21 cellular contexts compared by ENCODE assay signal in genomic region chr2:156897548-156897947, GRCh38.
DNase-seq lines count a peak whose midpoint lies in the region; ATAC-seq, FAIRE-seq and TF ChIP-seq lines count a peak whose summit lies in the region.
"Had no signal": no experiment of that assay in that cellular context is flagged by ENCODE, and none has a peak within 500 bp of the region (broad histone marks: within the 10 kb centered on the region; RNA-seq: fewer than 3 reads in every experiment).

No MANE protein-coding gene starts in this region.

- no peak overlapping the region for H3K4me3 Mint-ChIP-seq in stimulated activated naive CD8-positive, alpha-beta T cell treated with anti-CD3 and anti-CD28 coated beads, Interleukin-15, amount 100 ng/mL, for 72 hours
- H3K4me3 Mint-ChIP-seq: B cell; CD4-positive, CD25-positive, alpha-beta regulatory T cell; CD8-positive, alpha-beta T cell had no signal

- H3K27me3 ChIP-seq in HepG2 (ENCODE audit: control insufficient read depth in 1 of 2, insufficient read depth in 2 of 2, low read length in 2 of 2), result peaks cover 0 to 3% of the 10 kb centered on the region in 2 experiments; a peak in 1 of 5 replicates
- no peaks in the 10 kb centered on the region for H3K27me3 ChIP-seq in right lobe of liver
- no peaks in the 10 kb centered on the region for H3K27me3 ChIP-seq in IMR-90 (ENCODE audit: control insufficient read depth, insufficient read depth, low read length)
- H3K27me3 ChIP-seq in K562 (ENCODE audit: control insufficient read depth in 2 of 2, insufficient read depth in 2 of 2, low read length in 2 of 2), result no peaks in the 10 kb centered on the region

- H3K79me1 ChIP-seq in IMR-90 (ENCODE audit: low read depth in 1 of 2, low read length in 2 of 2), result no peaks in the 10 kb centered on the region

- H2AK5ac ChIP-seq in IMR-90 (ENCODE audit: low read depth, low read length), result no peak overlapping the region

- H2BK15ac ChIP-seq in IMR-90 (ENCODE audit: low read depth, low read length), result no peak overlapping the region

- H3K79me2 ChIP-seq in HepG2 (ENCODE audit: insufficient read depth, low read length) (no peaks in the 10 kb centered on the region), K562 (ENCODE audit: control insufficient read depth, insufficient read depth, low read length) (no peaks in the 10 kb centered on the region)

- H2AK9ac ChIP-seq in IMR-90 (replicated peaks; ENCODE audit: low read depth, low read length, poor library complexity), result no peak overlapping the region

- H2AFZ ChIP-seq in HepG2 (ENCODE audit: low read length), result no peak overlapping the region
- no peak overlapping the region for H2AFZ ChIP-seq in IMR-90 (replicated peaks; ENCODE audit: low read length, poor library complexity)
- H2AFZ ChIP-seq in K562 (ENCODE audit: low read depth, low read length), result no peak overlapping the region

- no peak overlapping the region for H3K4ac ChIP-seq in IMR-90 (ENCODE audit: low read depth, low read length)

- H3K4me1 Mint-ChIP-seq in stimulated activated naive CD8-positive, alpha-beta T cell treated with anti-CD3 and anti-CD28 coated beads, Interleukin-15, amount 100 ng/mL, for 72 hours, result peaks cover 23% of the 10 kb centered on the region
- H3K4me1 Mint-ChIP-seq: B cell had no signal

- H3K4me1 ChIP-seq in HepG2 (ENCODE audit: insufficient read depth, low read length), result 0 out of 2 replicates have a peak, but pooled peaks cover 4% of the 10 kb centered on the region
- H3K4me1 ChIP-seq in right lobe of liver, result peaks cover 0 to 9% (median 1%) of the 10 kb centered on the region in 4 donors
- H3K4me1 ChIP-seq in IMR-90 (ENCODE audit: control insufficient read depth, insufficient read depth, low read length), result no peaks in the 10 kb centered on the region; the same call in 1 of the 2 replicates
- no peaks in the 10 kb centered on the region for H3K4me1 ChIP-seq in K562 (replicated peaks in 1 of 2; ENCODE audit: control insufficient read depth in 2 of 2, insufficient read depth in 2 of 2, low read length in 2 of 2)
- H3K4me1 ChIP-seq: Caco-2 had no signal

- FAIRE-seq in HepG2 (lab: Jason Lieb, UNC) (no peak), K562 (lab: Jason Lieb, UNC) (no peak)
- FAIRE-seq: A204.1, GM12878, H54 had no signal

- POLR2A ChIA-PET in HepG2 (lab: Yijun Ruan, JAX) (no interaction called here), IMR-90 (lab: Charles Lee; ENCODE audit: unreplicated experiment) (no interaction called here), K562 (lab: Yijun Ruan, JAX) (no interaction called here)

- H3K9me3 ChIP-seq in HepG2 (ENCODE audit: low read length) (no peaks in the 10 kb centered on the region), right lobe of liver (no peaks in the 10 kb centered on the region), IMR-90 (ENCODE audit: control insufficient read depth, insufficient read depth, low read length) (no peaks in the 10 kb centered on the region), K562 (replicated peaks; ENCODE audit: control insufficient read depth, insufficient read depth, low read depth, low read length) (no peaks in the 10 kb centered on the region)
- H3K9me3 ChIP-seq: Caco-2, HAP-1 had no signal

- H3K9me1 ChIP-seq in IMR-90 (ENCODE audit: insufficient read depth, low read length), result no peaks in the 10 kb centered on the region
- no peaks in the 10 kb centered on the region for H3K9me1 ChIP-seq in K562 (ENCODE audit: control insufficient read depth, insufficient read depth, low read length)

- H3K36me3 ChIP-seq in HepG2 (replicated peaks in 1 of 2; ENCODE audit: control insufficient read depth in 1 of 2, insufficient read depth in 2 of 2, low read length in 2 of 2), result no peaks in the 10 kb centered on the region
- no peaks in the 10 kb centered on the region for H3K36me3 ChIP-seq in right lobe of liver
- no peaks in the 10 kb centered on the region for H3K36me3 ChIP-seq in IMR-90 (ENCODE audit: control insufficient read depth, insufficient read depth, low read length)
- H3K36me3 ChIP-seq in K562 (ENCODE audit: control insufficient read depth, insufficient read depth, low read length), result no peaks in the 10 kb centered on the region
- H3K36me3 ChIP-seq: BLaER1, HAP-1 had no signal

- CTCF ChIA-PET in HepG2 (lab: Yijun Ruan, JAX; ENCODE audit: low intra/inter-chr PET ratio, low total read pairs) (no interaction called here), IMR-90 (lab: Yijun Ruan, JAX) (no interaction called here), K562 (lab: Yijun Ruan, JAX; ENCODE audit: low intra/inter-chr PET ratio) (no interaction called here)

- in situ Hi-C loops in HepG2 (cut with HindIII; ENCODE audit: extremely low pct_ligation_motif_present, low pct_unique_long_range_greater_than_20kb), result no loop called here
- in situ Hi-C loops in IMR-90 (cut with MboI; ENCODE audit: low sequenced_read_pairs), result loop anchor here (10.0 kb wide), 1 partner anchor 287 kb away; no protein-coding TSS in a partner anchor
- in situ Hi-C loops in K562 (cut with MboI), result no loop called here

- TF ChIP-seq CTCF in HepG2 (CRISPR knock-in tag; IDR thresholded peaks at IDR 0.05), result no peak
- TF ChIP-seq CTCF in right lobe of liver (IDR thresholded peaks at IDR 0.05), result no peak
- TF ChIP-seq CTCF in IMR-90 (conservative IDR thresholded peaks at IDR 0.05; ENCODE audit: low read depth, low read length), result no peak
- no peak for TF ChIP-seq CTCF in K562 (IDR thresholded peaks at IDR 0.05 in 2 of 3, conservative IDR thresholded peaks at IDR 0.05 in 1 of 3; ENCODE audit: insufficient read depth in 2 of 3, low read depth in 1 of 3, low read length in 3 of 3)

- intact Hi-C loops in HepG2 (cut with micrococcal nuclease; ENCODE audit: unreplicated experiment) (loop anchor here (10.0 kb wide), 1 partner anchor 563 kb away; the partner anchor contains the start of gene NR4A2), right lobe of liver (cut with DNase I) (no loop called here), IMR-90 (cut with micrococcal nuclease) (no loop called here), K562 (cut with micrococcal nuclease) (loop anchor here (10.0 kb wide), 1 partner anchor 703 kb away; no protein-coding TSS in a partner anchor)

- no peak overlapping the region for H2BK120ac ChIP-seq in IMR-90 (ENCODE audit: low read depth, low read length)

- H3K4me3 ChIP-seq in HepG2 (replicated peaks in 1 of 3; ENCODE audit: insufficient read depth in 1 of 3, low read depth in 2 of 3, low read length in 3 of 3) (no peak overlapping the region), right lobe of liver (no peak overlapping the region), IMR-90 (ENCODE audit: insufficient read depth, low read depth, low read length) (no peak overlapping the region), K562 (no peak overlapping the region)
- H3K4me3 ChIP-seq: BLaER1, GM12878, HAP-1 had no signal

- TF ChIP-seq EP300 in HepG2 (IDR thresholded peaks at IDR 0.05; ENCODE audit: low read depth in 2 of 2, low read length in 2 of 2) (no peak), HepG2 (CRISPR knock-in tag; IDR thresholded peaks at IDR 0.05; ENCODE audit: borderline replicate concordance) (no peak), K562 (IDR thresholded peaks at IDR 0.05; ENCODE audit: low read length) (no peak)

- TF ChIP-seq RAD21 in HepG2 (CRISPR knock-in tag; IDR thresholded peaks at IDR 0.05) (no peak), IMR-90 (IDR thresholded peaks at IDR 0.05; ENCODE audit: low read length) (no peak), K562 (CRISPR knock-in tag; conservative IDR thresholded peaks at IDR 0.05 in 1 of 2, IDR thresholded peaks at IDR 0.05 in 1 of 2) (no peak)

- DNase-seq in HepG2 (ENCODE audit: low spot score) (no peak), right lobe of liver (no peak), IMR-90 (no peak), K562 (ENCODE audit: extremely low read depth in 1 of 4, low spot score in 3 of 4) (no peak)
- no peak for DNase-seq in stimulated activated naive CD8-positive, alpha-beta T cell treated with anti-CD3 and anti-CD28 coated beads, Interleukin-15, amount 100 ng/mL, for 72 hours
- DNase-seq: Caco-2; CD4-positive, CD25-positive, alpha-beta regulatory T cell; CD8-positive, alpha-beta T cell; DMS153; EL; GDM1; GOT3 had no signal

- H4K91ac ChIP-seq in IMR-90 (ENCODE audit: insufficient read depth, low read depth, low read length), result no peak overlapping the region

- H3K9ac ChIP-seq in HepG2 (ENCODE audit: insufficient read depth, low read depth, low read length) (no peak overlapping the region), IMR-90 (ENCODE audit: low read depth, low read length) (no peak overlapping the region), K562 (ENCODE audit: insufficient read depth in 1 of 2, low read depth in 2 of 2, low read length in 2 of 2) (no peak overlapping the region)
- H3K9ac ChIP-seq: BLaER1 had no signal

- H2BK20ac ChIP-seq in IMR-90 (ENCODE audit: low read depth, low read length), result no peak overlapping the region

- BruUV-seq in HepG2 (replicated peaks; lab: Mats Ljungman, UMichigan) (no TSS peak), IMR-90 (replicated peaks; lab: Mats Ljungman, UMichigan) (no TSS peak), K562 (replicated peaks; lab: Mats Ljungman, UMichigan) (no TSS peak)

- no peak overlapping the region for H4K8ac ChIP-seq in IMR-90 (ENCODE audit: low read depth in 2 of 2, low read length in 2 of 2)

- H3K27me3 Mint-ChIP-seq in stimulated activated naive CD8-positive, alpha-beta T cell treated with anti-CD3 and anti-CD28 coated beads, Interleukin-15, amount 100 ng/mL, for 72 hours, result peaks cover 41% of the 10 kb centered on the region

- peaks cover 4 to 9% of the 10 kb centered on the region in 2 donors for H3K9me3 Mint-ChIP-seq in stimulated activated naive CD8-positive, alpha-beta T cell treated with anti-CD3 and anti-CD28 coated beads, Interleukin-15, amount 100 ng/mL, for 72 hours

- no peak overlapping the region for H3K27ac ChIP-seq in HepG2 (ENCODE audit: extremely low read length, insufficient read depth, low read length)
- H3K27ac ChIP-seq in right lobe of liver, result no peak overlapping the region
- no peak overlapping the region for H3K27ac ChIP-seq in IMR-90 (ENCODE audit: insufficient read depth, low read length)
- no peak overlapping the region for H3K27ac ChIP-seq in K562 (ENCODE audit: extremely low read depth, low read depth, low read length)
- H3K27ac ChIP-seq: 22Rv1, BLaER1, C4-2B had no signal

- H3K56ac ChIP-seq in IMR-90 (ENCODE audit: extremely low read depth, insufficient read depth, low read length), result no peak overlapping the region

- no peak overlapping the region for H3K14ac ChIP-seq in IMR-90 (replicated peaks; ENCODE audit: low read depth, low read length)

- no peak for ATAC-seq in HepG2
- ATAC-seq in right lobe of liver, result no peak
- no peak for ATAC-seq in IMR-90 (ENCODE audit: low read depth)
- ATAC-seq in K562, result no peak
- no peak for ATAC-seq in HG02610 (IDR thresholded peaks at IDR 0.05; ENCODE audit: unreplicated experiment)
- no peak for ATAC-seq in stimulated activated naive CD8-positive, alpha-beta T cell treated with anti-CD3 and anti-CD28 coated beads, Interleukin-15, amount 100 ng/mL, for 72 hours
- ATAC-seq: CD8-positive, alpha-beta T cell; GM12878 had no signal

- no peak overlapping the region for H3K4me2 ChIP-seq in HepG2 (ENCODE audit: low read depth, low read length)
- H3K4me2 ChIP-seq in IMR-90 (ENCODE audit: low read depth, low read length), result no peak overlapping the region
- H3K4me2 ChIP-seq in K562 (ENCODE audit: insufficient read depth, low read length), result no peak overlapping the region
- H3K4me2 ChIP-seq: BLaER1 had no signal

- TF ChIP-seq POLR2A in HepG2 (IDR thresholded peaks at IDR 0.05; ENCODE audit: insufficient read depth in 1 of 2, low read depth in 2 of 2, low read length in 2 of 2), result no peak
- no peak for TF ChIP-seq POLR2A in right lobe of liver (IDR thresholded peaks at IDR 0.05)
- no peak for TF ChIP-seq POLR2A in IMR-90 (IDR thresholded peaks at IDR 0.05; ENCODE audit: low read depth, low read length)
- TF ChIP-seq POLR2A in K562 (conservative IDR thresholded peaks at IDR 0.05), result no peak

- no peak overlapping the region for H4K5ac ChIP-seq in IMR-90 (ENCODE audit: low read depth, low read length)

- no peak overlapping the region for H2BK5ac ChIP-seq in IMR-90 (ENCODE audit: low read depth, low read length, poor library complexity, severe bottlenecking)

- no peaks in the 10 kb centered on the region for H4K20me1 ChIP-seq in HepG2 (ENCODE audit: insufficient read depth, low read length)
- no peaks in the 10 kb centered on the region for H4K20me1 ChIP-seq in IMR-90 (ENCODE audit: insufficient read depth, low read length)
- no peaks in the 10 kb centered on the region for H4K20me1 ChIP-seq in K562 (replicated peaks; ENCODE audit: control insufficient read depth, insufficient read depth, low read length)
- H4K20me1 ChIP-seq: BLaER1 had no signal

- H3K23ac ChIP-seq in IMR-90 (ENCODE audit: low read depth, low read length), result no peak overlapping the region

- no peak overlapping the region for H3K18ac ChIP-seq in IMR-90 (ENCODE audit: low read depth, low read length)

- H3K27ac Mint-ChIP-seq in stimulated activated naive CD8-positive, alpha-beta T cell treated with anti-CD3 and anti-CD28 coated beads, Interleukin-15, amount 100 ng/mL, for 72 hours, result no peak overlapping the region
- H3K27ac Mint-ChIP-seq: B cell; CD4-positive, CD25-positive, alpha-beta regulatory T cell; CD8-positive, alpha-beta T cell had no signal

- dilution Hi-C loops in IMR-90 (cut with HindIII; ENCODE audit: low sequenced_read_pairs, unreplicated experiment), result no loop called here

Comparison
In these comparisons a context has a peak if more than half of its experiments do, and no peak if none do; other contexts are left out.
1. intact Hi-C loops: an anchor here in HepG2 (10.0 kb wide) and K562 (10.0 kb wide); none called in right lobe of liver and IMR-90.
2. Of the 241 proteins assayed by ChIP-seq in both HepG2 and K562: peak only in HepG2: none; only in K562: none; in both: CEBPB; in neither: 239; mixed calls (peak in some experiments, not most) for 1.